9 cellular contexts compared by ENCODE assay signal in the genomic region with DNA sequence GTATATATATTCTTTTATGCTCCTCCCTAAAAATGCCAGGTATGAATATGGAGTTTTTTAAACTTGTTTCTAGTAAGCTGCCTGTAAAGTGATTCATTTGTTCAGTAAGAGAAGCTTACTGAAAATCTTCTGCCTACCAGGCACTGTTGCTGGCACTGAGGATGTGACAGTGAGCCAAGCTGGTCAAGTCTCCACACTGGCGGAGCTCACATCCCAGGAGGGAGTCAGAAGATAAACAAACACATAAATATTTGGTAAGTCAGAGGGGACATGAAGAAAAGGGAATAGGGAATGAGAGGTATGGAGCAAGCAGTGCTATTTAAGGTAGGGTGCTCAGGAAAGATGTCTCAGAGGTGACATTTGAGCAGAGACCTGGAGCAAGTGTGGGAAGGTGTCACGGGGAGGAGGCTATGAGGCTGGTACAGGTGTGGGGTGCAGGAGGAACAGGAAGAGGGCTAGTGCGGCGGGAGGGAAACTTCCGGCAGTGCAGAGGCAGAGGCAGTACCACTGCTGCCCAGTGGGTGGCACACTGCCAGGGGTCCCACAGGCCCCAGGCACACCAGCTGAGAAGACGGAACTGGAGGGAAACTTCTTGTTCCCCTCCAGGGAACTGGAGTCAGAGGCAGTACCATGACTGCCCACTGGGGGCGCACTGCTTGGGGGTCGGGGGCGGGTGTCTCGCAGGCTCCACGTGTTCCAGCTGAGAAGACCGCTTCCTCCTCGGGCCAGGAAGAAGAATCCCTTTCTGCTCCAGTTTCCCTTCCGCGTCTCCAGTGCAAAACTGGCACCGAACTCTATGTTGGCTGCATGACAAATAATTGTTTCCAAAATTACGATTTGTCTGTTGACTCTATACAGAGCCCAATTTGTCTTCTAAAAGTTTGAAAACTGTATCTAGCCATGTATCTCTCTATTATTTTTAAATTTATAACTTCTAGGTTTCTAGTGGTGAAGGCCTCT.
DNase-seq lines count a peak whose midpoint lies in the region; ATAC-seq, FAIRE-seq and TF ChIP-seq lines count a peak whose summit lies in the region.
"Had no signal": no experiment of that assay in that cellular context is flagged by ENCODE, and none has a peak within 500 bp of the region (broad histone marks: within the 10 kb centered on the region; RNA-seq: fewer than 3 reads in every experiment).

No MANE protein-coding gene starts in this region.

- H2BK12ac ChIP-seq in neuronal stem cell (ENCODE audit: low read length) = no peak overlapping the region

- H3K4me3 ChIP-seq in neuronal stem cell (ENCODE audit: low read length in 2 of 2) = no peak overlapping the region

- H2BK5ac ChIP-seq in neuronal stem cell (ENCODE audit: low read length) = no peak overlapping the region

- no peak overlapping the region for H3K4me2 ChIP-seq in neuronal stem cell (ENCODE audit: insufficient read depth, low read length, poor library complexity, severe bottlenecking)

- H3K27ac Mint-ChIP-seq in mesothelial cell of epicardium = no peak overlapping the region

- H3K27ac ChIP-seq in neuronal stem cell (replicated peaks; ENCODE audit: low read length) = no peak overlapping the region
- H3K27ac ChIP-seq: epithelial cell of prostate had no signal

- in situ Hi-C loops in ACHN (cut with HindIII; ENCODE audit: low pct_ligation_motif_present, low pct_unique_long_range_greater_than_20kb, low sequenced_read_pairs) (no loop called here), G401 (cut with HindIII; ENCODE audit: low sequenced_read_pairs) (no loop called here)

- H3K79me1 ChIP-seq in neuronal stem cell (ENCODE audit: low read depth, low read length) = no peaks in the 10 kb centered on the region

- WGBS in neuronal stem cell (ENCODE audit: extremely low coverage in 2 of 2, insufficient read length in 2 of 2, insufficient replicate concordance in 1 of 2), 2 donors = no CpG with 5 or more reads among the region's 17 CpGs

- no peaks in the 10 kb centered on the region for H3K4me1 ChIP-seq in neuronal stem cell (ENCODE audit: control insufficient read depth in 2 of 2, insufficient read depth in 1 of 2, low read depth in 1 of 2, low read length in 2 of 2)

- no peak overlapping the region for H3K4me3 Mint-ChIP-seq in mesothelial cell of epicardium

- peaks cover 15% of the 10 kb centered on the region for H3K27me3 Mint-ChIP-seq in mesothelial cell of epicardium (ENCODE audit: low read depth)

- H3K14ac ChIP-seq in neuronal stem cell (ENCODE audit: low read length) = no peak overlapping the region

- TF ChIP-seq CTCF in mesothelial cell of epicardium (IDR thresholded peaks at IDR 0.05; ENCODE audit: unreplicated experiment) = peak; percentile 82

- H3K9me3 ChIP-seq in neuronal stem cell (replicated peaks in 1 of 2; ENCODE audit: control insufficient read depth in 2 of 2, insufficient read depth in 1 of 2, low read depth in 1 of 2, low read length in 2 of 2) = peaks cover 2 to 3% of the 10 kb centered on the region in 2 donors

- TF ChIP-seq POLR2A in GM12891 (IDR thresholded peaks at IDR 0.05; ENCODE audit: low read depth, low read length) = no peak

- H4K8ac ChIP-seq in neuronal stem cell (ENCODE audit: low read depth, low read length) = no peak overlapping the region

- no peaks in the 10 kb centered on the region for H3K36me3 ChIP-seq in neuronal stem cell (replicated peaks in 1 of 2; ENCODE audit: control insufficient read depth in 2 of 2, insufficient read depth in 2 of 2, low read length in 2 of 2)

- no peaks in the 10 kb centered on the region for H3K36me3 Mint-ChIP-seq in mesothelial cell of epicardium

- ATAC-seq in HG03354 (IDR thresholded peaks at IDR 0.05; ENCODE audit: poor library complexity, severe bottlenecking, unreplicated experiment) = peak; percentile 91
- ATAC-seq in GM19324 (IDR thresholded peaks at IDR 0.05; ENCODE audit: low FRiP score, unreplicated experiment) = no peak

- H3K27me3 ChIP-seq in neuronal stem cell (ENCODE audit: control insufficient read depth in 3 of 3, insufficient read depth in 3 of 3, low read depth in 1 of 3, low read length in 3 of 3) = peaks cover 0 to 3% (median 0%) of the 10 kb centered on the region in 3 experiments

- H2BK15ac ChIP-seq in neuronal stem cell (ENCODE audit: low read length) = no peak overlapping the region

- no peak for FAIRE-seq in GM12891 (lab: Jason Lieb, UNC)

- DNase-seq in ACHN (peak; percentile 28), GM12891 (ENCODE audit: insufficient read length, low spot score) (peak; percentile 38), mesothelial cell of epicardium (ENCODE audit: low spot score in 2 of 2, unreplicated experiment in 2 of 2) (no peak), G401 (ENCODE audit: low spot score) (no peak), neuronal stem cell (ENCODE audit: low spot score) (no peak)
- peak; percentile 41 to 52 for DNase-seq in activated T-cell treated with anti-CD3 and anti-CD28 coated beads, Interleukin-2, amount 50 U/mL, for 48 hours

- no peak overlapping the region for H3K4ac ChIP-seq in neuronal stem cell (ENCODE audit: low read length)

- no peaks in the 10 kb centered on the region for H3K4me1 Mint-ChIP-seq in mesothelial cell of epicardium

- H2BK120ac ChIP-seq in neuronal stem cell (ENCODE audit: low read depth, low read length) = no peak overlapping the region

- H2AK5ac ChIP-seq in neuronal stem cell (ENCODE audit: low read depth, low read length) = no peak overlapping the region

- peaks cover 19% of the 10 kb centered on the region for H3K9me3 Mint-ChIP-seq in mesothelial cell of epicardium

- no peak overlapping the region for H3K9ac ChIP-seq in neuronal stem cell (ENCODE audit: low read depth, low read length, poor library complexity)

- no peak overlapping the region for H4K91ac ChIP-seq in neuronal stem cell (ENCODE audit: low read depth, low read length, poor library complexity)

- H2AFZ ChIP-seq in neuronal stem cell (ENCODE audit: low read length) = no peak overlapping the region

- no peak overlapping the region for H3K18ac ChIP-seq in neuronal stem cell (ENCODE audit: low read length)

- no peak overlapping the region for H3K23ac ChIP-seq in neuronal stem cell (ENCODE audit: low read depth, low read length, poor library complexity)

TF ChIP-seq in GM12891, 5 proteins besides CTCF, POLR2A, EP300 and RAD21:
- TF ChIP-seq PAX5 (IDR thresholded peaks at IDR 0.05; ENCODE audit: insufficient read depth, low read length, severe bottlenecking) (no peak), SPI1 (IDR thresholded peaks at IDR 0.05; ENCODE audit: low read depth, low read length) (no peak), TAF1 (IDR thresholded peaks at IDR 0.05; ENCODE audit: low read depth, low read length) (no peak), POLR2AphosphoS5 (IDR thresholded peaks at IDR 0.05; ENCODE audit: low read depth, low read length) (no peak), POU2F2 (IDR thresholded peaks at IDR 0.05; ENCODE audit: low read depth, low read length) (no peak)

Comparison
In these comparisons a context has a peak if more than half of its experiments do, and no peak if none do; other contexts are left out.
1. DNase-seq: peak in ACHN (single experiment), GM12891 (single experiment) and activated T-cell treated with anti-CD3 and anti-CD28 coated beads, Interleukin-2, amount 50 U/mL, for 48 hours (2 of 2); none in mesothelial cell of epicardium (0 of 2), G401 (single experiment) and neuronal stem cell (single experiment).